In the genomic region with DNA sequence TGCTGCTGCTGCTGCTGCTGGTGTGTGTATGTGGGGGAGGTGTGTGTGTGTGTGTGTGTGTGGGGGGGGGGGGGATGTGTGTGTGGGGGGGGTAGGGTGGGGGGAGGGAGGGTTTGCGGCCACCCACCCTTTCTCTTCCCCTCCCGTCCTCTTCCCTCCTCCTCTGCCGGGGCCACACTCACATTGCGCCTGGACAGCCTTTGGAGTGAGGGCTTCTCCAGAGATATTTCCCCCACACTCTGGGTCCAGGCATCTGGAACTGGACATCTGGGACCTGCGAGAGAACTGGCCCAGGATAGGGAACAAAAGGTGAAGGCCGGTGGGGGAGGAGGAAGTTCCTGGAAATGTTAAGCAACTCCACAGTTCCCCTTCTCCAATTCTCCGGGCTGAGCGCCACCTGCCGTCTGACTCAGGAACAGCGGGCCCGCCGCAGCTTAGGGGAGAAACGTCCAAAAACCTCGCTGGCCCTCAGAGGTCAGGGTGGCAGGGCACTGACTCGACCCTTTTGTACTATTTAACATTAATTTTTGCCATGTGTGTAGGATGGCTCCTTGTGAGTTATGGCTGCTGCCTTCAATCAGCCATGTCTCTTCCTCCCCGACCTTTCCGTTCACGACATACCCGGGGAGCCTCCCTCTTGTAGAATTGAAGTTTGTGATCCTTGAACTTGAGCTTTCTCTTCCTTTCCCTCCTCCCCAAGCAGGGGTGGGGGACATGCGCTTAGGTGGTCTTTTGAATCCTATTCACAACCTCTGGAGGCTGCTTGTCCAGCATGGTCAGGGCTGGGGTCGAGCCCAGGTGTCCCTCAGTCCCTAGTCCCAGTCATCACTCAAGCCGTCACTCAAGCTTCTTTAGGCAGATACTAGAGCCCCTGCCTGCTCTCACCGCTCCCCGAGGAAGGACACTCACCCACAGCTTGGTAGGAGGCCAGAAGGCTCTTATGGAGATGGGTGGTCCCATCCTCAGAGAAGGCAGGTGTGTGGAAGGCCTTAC, we compare ENCODE assay signal across 1 cellular context.
A peak's percentile ranks its signal among the peaks of the same experiment; 100 is the strongest.
TF ChIP-seq lines count a peak whose summit lies in the region.

TSS of gene C1RL (minus strand) at position 287 of the 993 bp plus-strand sequence. CDS start at position 253, 34 bp downstream.

TF ChIP-seq in HepG2, 621 proteins besides CTCF, POLR2A, EP300 and RAD21 (continued from another document and continues in another):
- TF ChIP-seq ZNF800 (CRISPR knock-in tag; IDR thresholded peaks at IDR 0.05) (0 out of 2 replicates have a peak, but pooled peaks have one; percentile 22), SRSF9 (IDR thresholded peaks at IDR 0.05; ENCODE audit: borderline replicate concordance, insufficient read depth, low read depth, low read length, poor library complexity, severe bottlenecking) (no peak), ZBTB46 (CRISPR knock-in tag; IDR thresholded peaks at IDR 0.05; ENCODE audit: borderline replicate concordance) (no peak), HOXA3 (CRISPR knock-in tag; IDR thresholded peaks at IDR 0.05) (peak; percentile 66; the same call in 1 of the 2 replicates), JUN (CRISPR knock-in tag; IDR thresholded peaks at IDR 0.05) (no peak), KAT2B (IDR thresholded peaks at IDR 0.05; ENCODE audit: borderline replicate concordance, low read depth, low read length) (no peak), ZNF549 (CRISPR knock-in tag; IDR thresholded peaks at IDR 0.05) (no peak), ZFAT (CRISPR knock-in tag; conservative IDR thresholded peaks at IDR 0.05) (no peak), ATF4 (CRISPR knock-in tag; IDR thresholded peaks at IDR 0.05) (peak in 1 of 2 experiments; percentile 63; a peak in 2 of 4 replicates), MEIS2 (CRISPR knock-in tag; IDR thresholded peaks at IDR 0.05) (0 out of 2 replicates have a peak, but pooled peaks have one; percentile 22), ZNF143 (CRISPR knock-in tag; IDR thresholded peaks at IDR 0.05) (no peak), ZHX2 (IDR thresholded peaks at IDR 0.05; ENCODE audit: low read depth) (peak; percentile 43; the same call in 1 of the 2 replicates), ZHX2 (CRISPR knock-in tag; IDR thresholded peaks at IDR 0.05; ENCODE audit: borderline replicate concordance) (no peak), ZSCAN25 (CRISPR knock-in tag; IDR thresholded peaks at IDR 0.05) (peak; percentile 75; the same call in 1 of the 2 replicates), NR2F1 (CRISPR knock-in tag; IDR thresholded peaks at IDR 0.05) (peak; percentile 53 to 74; a peak in 2 of 4 replicates), ZNF468 (CRISPR knock-in tag; IDR thresholded peaks at IDR 0.05) (no peak), ATF7 (IDR thresholded peaks at IDR 0.05) (no peak), ATF7 (CRISPR knock-in tag; IDR thresholded peaks at IDR 0.05) (no peak; the same call in 1 of the 2 replicates), RCOR2 (CRISPR knock-in tag; IDR thresholded peaks at IDR 0.05) (no peak), SAFB2 (CRISPR knock-in tag; IDR thresholded peaks at IDR 0.05; ENCODE audit: borderline replicate concordance, low read depth) (no peak), FIP1L1 (IDR thresholded peaks at IDR 0.05; ENCODE audit: borderline replicate concordance, insufficient read depth, low read depth, low read length) (no peak), RNF2 (conservative IDR thresholded peaks at IDR 0.05; ENCODE audit: low read depth) (no peak), ZNF782 (CRISPR knock-in tag; IDR thresholded peaks at IDR 0.05; ENCODE audit: borderline replicate concordance) (no peak; the same call in 1 of the 2 replicates), ZBTB49 (CRISPR knock-in tag; IDR thresholded peaks at IDR 0.05; ENCODE audit: borderline replicate concordance) (no peak), ZNF101 (CRISPR knock-in tag; IDR thresholded peaks at IDR 0.05; ENCODE audit: borderline replicate concordance, low read depth) (no peak), ZNF652 (CRISPR knock-in tag; IDR thresholded peaks at IDR 0.05; ENCODE audit: borderline replicate concordance, low read depth) (no peak), RFX5 (IDR thresholded peaks at IDR 0.05; ENCODE audit: low read depth, low read length) (no peak), ZNF446 (CRISPR knock-in tag; IDR thresholded peaks at IDR 0.05) (no peak), ZNF552 (CRISPR knock-in tag; IDR thresholded peaks at IDR 0.05; ENCODE audit: borderline replicate concordance) (0 out of 2 replicates have a peak, but pooled peaks have one; percentile 32), SSRP1 (CRISPR knock-in tag; IDR thresholded peaks at IDR 0.05) (no peak), ZBTB7B (CRISPR knock-in tag; IDR thresholded peaks at IDR 0.05) (no peak)
- TF ChIP-seq, protein P1, sequence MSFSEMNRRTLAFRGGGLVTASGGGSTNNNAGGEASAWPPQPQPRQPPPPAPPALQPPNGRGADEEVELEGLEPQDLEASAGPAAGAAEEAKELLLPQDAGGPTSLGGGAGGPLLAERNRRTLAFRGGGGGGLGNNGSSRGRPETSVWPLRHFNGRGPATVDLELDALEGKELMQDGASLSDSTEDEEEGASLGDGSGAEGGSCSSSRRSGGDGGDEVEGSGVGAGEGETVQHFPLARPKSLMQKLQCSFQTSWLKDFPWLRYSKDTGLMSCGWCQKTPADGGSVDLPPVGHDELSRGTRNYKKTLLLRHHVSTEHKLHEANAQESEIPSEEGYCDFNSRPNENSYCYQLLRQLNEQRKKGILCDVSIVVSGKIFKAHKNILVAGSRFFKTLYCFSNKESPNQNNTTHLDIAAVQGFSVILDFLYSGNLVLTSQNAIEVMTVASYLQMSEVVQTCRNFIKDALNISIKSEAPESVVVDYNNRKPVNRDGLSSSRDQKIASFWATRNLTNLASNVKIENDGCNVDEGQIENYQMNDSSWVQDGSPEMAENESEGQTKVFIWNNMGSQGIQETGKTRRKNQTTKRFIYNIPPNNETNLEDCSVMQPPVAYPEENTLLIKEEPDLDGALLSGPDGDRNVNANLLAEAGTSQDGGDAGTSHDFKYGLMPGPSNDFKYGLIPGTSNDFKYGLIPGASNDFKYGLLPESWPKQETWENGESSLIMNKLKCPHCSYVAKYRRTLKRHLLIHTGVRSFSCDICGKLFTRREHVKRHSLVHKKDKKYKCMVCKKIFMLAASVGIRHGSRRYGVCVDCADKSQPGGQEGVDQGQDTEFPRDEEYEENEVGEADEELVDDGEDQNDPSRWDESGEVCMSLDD (CRISPR knock-in tag; IDR thresholded peaks at IDR 0.05; ENCODE audit: borderline replicate concordance), result no peak
- TF ChIP-seq, protein P2, sequence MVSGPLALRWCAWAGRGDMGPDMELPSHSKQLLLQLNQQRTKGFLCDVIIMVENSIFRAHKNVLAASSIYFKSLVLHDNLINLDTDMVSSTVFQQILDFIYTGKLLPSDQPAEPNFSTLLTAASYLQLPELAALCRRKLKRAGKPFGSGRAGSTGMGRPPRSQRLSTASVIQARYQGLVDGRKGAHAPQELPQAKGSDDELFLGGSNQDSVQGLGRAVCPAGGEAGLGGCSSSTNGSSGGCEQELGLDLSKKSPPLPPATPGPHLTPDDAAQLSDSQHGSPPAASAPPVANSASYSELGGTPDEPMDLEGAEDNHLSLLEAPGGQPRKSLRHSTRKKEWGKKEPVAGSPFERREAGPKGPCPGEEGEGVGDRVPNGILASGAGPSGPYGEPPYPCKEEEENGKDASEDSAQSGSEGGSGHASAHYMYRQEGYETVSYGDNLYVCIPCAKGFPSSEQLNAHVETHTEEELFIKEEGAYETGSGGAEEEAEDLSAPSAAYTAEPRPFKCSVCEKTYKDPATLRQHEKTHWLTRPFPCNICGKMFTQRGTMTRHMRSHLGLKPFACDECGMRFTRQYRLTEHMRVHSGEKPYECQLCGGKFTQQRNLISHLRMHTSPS (CRISPR knock-in tag; IDR thresholded peaks at IDR 0.05; ENCODE audit: low read depth), result no peak
- TF ChIP-seq, protein P3, sequence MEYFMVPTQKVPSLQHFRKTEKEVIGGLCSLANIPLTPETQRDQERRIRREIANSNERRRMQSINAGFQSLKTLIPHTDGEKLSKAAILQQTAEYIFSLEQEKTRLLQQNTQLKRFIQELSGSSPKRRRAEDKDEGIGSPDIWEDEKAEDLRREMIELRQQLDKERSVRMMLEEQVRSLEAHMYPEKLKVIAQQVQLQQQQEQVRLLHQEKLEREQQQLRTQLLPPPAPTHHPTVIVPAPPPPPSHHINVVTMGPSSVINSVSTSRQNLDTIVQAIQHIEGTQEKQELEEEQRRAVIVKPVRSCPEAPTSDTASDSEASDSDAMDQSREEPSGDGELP (IDR thresholded peaks at IDR 0.05; ENCODE audit: borderline replicate concordance, low read depth), result peak; percentile 37; the same call in 1 of the 2 replicates
- TF ChIP-seq, protein P4, sequence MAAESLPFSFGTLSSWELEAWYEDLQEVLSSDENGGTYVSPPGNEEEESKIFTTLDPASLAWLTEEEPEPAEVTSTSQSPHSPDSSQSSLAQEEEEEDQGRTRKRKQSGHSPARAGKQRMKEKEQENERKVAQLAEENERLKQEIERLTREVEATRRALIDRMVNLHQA (CRISPR knock-in tag; IDR thresholded peaks at IDR 0.05), result no peak
